Comparison of ENCODE assay signal across 23 cellular contexts in genomic region chr1:204962742-204963632, GRCh38.
DNase-seq lines count a peak whose midpoint lies in the region; ATAC-seq and TF ChIP-seq lines count a peak whose summit lies in the region.
"Had no signal": no experiment of that assay in that cellular context is flagged by ENCODE, and none has a peak within 500 bp of the region (broad histone marks: within the 10 kb centered on the region; RNA-seq: fewer than 3 reads in every experiment).

No MANE protein-coding gene starts in this region.

- no peaks in the 10 kb centered on the region for H3K4me1 ChIP-seq in neuronal stem cell (ENCODE audit: control insufficient read depth in 2 of 2, insufficient read depth in 1 of 2, low read depth in 1 of 2, low read length in 2 of 2)
- H3K4me1 ChIP-seq: upper lobe of left lung had no signal

- no peak overlapping the region for H2BK120ac ChIP-seq in neuronal stem cell (ENCODE audit: low read depth, low read length)

- peaks cover 8% of the 10 kb centered on the region for H3K27me3 ChIP-seq in CD4-positive, alpha-beta T cell (ENCODE audit: control insufficient read depth, insufficient read depth, low read length)
- H3K27me3 ChIP-seq in neuronal stem cell (ENCODE audit: control insufficient read depth in 3 of 3, insufficient read depth in 3 of 3, low read depth in 1 of 3, low read length in 3 of 3): no peaks in the 10 kb centered on the region
- H3K27me3 ChIP-seq: upper lobe of left lung had no signal

- H3K9ac ChIP-seq in neuronal stem cell (ENCODE audit: low read depth, low read length, poor library complexity): no peak overlapping the region
- H3K9ac ChIP-seq: SK-N-SH had no signal

- POLR2A ChIA-PET in CD4-positive, alpha-beta T cell (lab: Charles Lee): no interaction called here

- CTCF ChIA-PET in CD4-positive, alpha-beta T cell (lab: Charles Lee): no interaction called here

- H3K4me3 Mint-ChIP-seq in brain: peak overlapping the region in 1 of 5 experiments; percentile 2
- H3K4me3 Mint-ChIP-seq in CD4-positive, alpha-beta T cell: no peak overlapping the region
- H3K4me3 Mint-ChIP-seq: activated naive CD4-positive, alpha-beta T cell treated with anti-CD3 and anti-CD28 coated beads, Interleukin-2, amount 50 U/mL, for 24 hours; activated T-helper 1 cell treated with anti-CD3 and anti-CD28 coated beads, Interleukin-12 subunit alpha, Interleukin-12 subunit beta, Interleukin-2, Interleukin-4 antibody, amounts not matched to agents 30 ng/mL and 10 ng/mL and 1 ng/mL, durations not matched to agents 14 hours and 24 hours and 36 hours; dendritic cell treated with granulocyte-macrophage colony-stimulating factor and Interleukin-4, amounts not matched to agents 40 ng/mL and 50 ng/mL, for 4 days had no signal

- no peak overlapping the region for H2BK15ac ChIP-seq in neuronal stem cell (ENCODE audit: low read length)

- no peak overlapping the region for H2BK12ac ChIP-seq in neuronal stem cell (ENCODE audit: low read length)

- no peaks in the 10 kb centered on the region for H3K9me3 ChIP-seq in CD4-positive, alpha-beta T cell (ENCODE audit: control insufficient read depth, low read length)
- H3K9me3 ChIP-seq in neuronal stem cell (replicated peaks in 1 of 2; ENCODE audit: control insufficient read depth in 2 of 2, insufficient read depth in 1 of 2, low read depth in 1 of 2, low read length in 2 of 2): no peaks in the 10 kb centered on the region
- H3K9me3 ChIP-seq: neutrophil, psoas muscle, SK-N-SH, upper lobe of left lung had no signal

- H4K91ac ChIP-seq in neuronal stem cell (ENCODE audit: low read depth, low read length, poor library complexity): no peak overlapping the region

- peak; percentile 32 for DNase-seq in NCI-H1694 (lab: John Stamatoyannopoulos, UW)
- no peak for DNase-seq in NCI-H1694 treated with DMSO at 0.1 percent for 48 hours (lab: John Stamatoyannopoulos, UW)
- peak; percentile 76 to 78 for DNase-seq in NCI-H526 (lab: John Stamatoyannopoulos, UW)
- DNase-seq in pons (ENCODE audit: low spot score): peak; percentile 57
- DNase-seq in CD4-positive, alpha-beta T cell: no peak
- DNase-seq in AG20443 (ENCODE audit: low spot score): no peak
- no peak for DNase-seq in neuronal stem cell (ENCODE audit: low spot score)
- DNase-seq: activated CD4-positive, alpha-beta T cell treated with anti-CD3 and anti-CD28 coated beads, Interleukin-2, amount 50 U/mL, for 1 hour; caudate nucleus; GOT3; KBM-7; NCI-H187 treated with DMSO at 0.1 percent for 48 hours; NCI-H226; psoas muscle; SK-N-SH; upper lobe of left lung had no signal

- no CpG with 5 or more reads among the region's 6 CpGs for WGBS in neuronal stem cell (ENCODE audit: extremely low coverage in 2 of 2, insufficient read length in 2 of 2, insufficient replicate concordance in 1 of 2), 2 donors

- H3K18ac ChIP-seq in neuronal stem cell (ENCODE audit: low read length): no peak overlapping the region

- intact Hi-C loops in CD4-positive, alpha-beta T cell (cut with DNase I, micrococcal nuclease): no loop called here

- no peak overlapping the region for H3K4ac ChIP-seq in neuronal stem cell (ENCODE audit: low read length)

- TF ChIP-seq CTCF in brain (conservative IDR thresholded peaks at IDR 0.05): no peak
- no peak for TF ChIP-seq CTCF in CD4-positive, alpha-beta T cell (IDR thresholded peaks at IDR 0.05)

- no peak overlapping the region for H3K27ac ChIP-seq in CD4-positive, alpha-beta T cell (ENCODE audit: low read depth, low read length)
- H3K27ac ChIP-seq in neuronal stem cell (replicated peaks; ENCODE audit: low read length): no peak overlapping the region
- H3K27ac ChIP-seq: 22Rv1, neutrophil, psoas muscle, RWPE1, upper lobe of left lung had no signal

- H3K27me3 Mint-ChIP-seq in brain: peaks cover 3% of the 10 kb centered on the region
- peaks cover 43% of the 10 kb centered on the region for H3K27me3 Mint-ChIP-seq in CD4-positive, alpha-beta T cell

- no peaks in the 10 kb centered on the region for H3K36me3 ChIP-seq in neuronal stem cell (replicated peaks in 1 of 2; ENCODE audit: control insufficient read depth in 2 of 2, insufficient read depth in 2 of 2, low read length in 2 of 2)
- H3K36me3 ChIP-seq: neutrophil, upper lobe of left lung had no signal

- no peak overlapping the region for H2AK5ac ChIP-seq in neuronal stem cell (ENCODE audit: low read depth, low read length)

- H3K79me1 ChIP-seq in neuronal stem cell (ENCODE audit: low read depth, low read length): no peaks in the 10 kb centered on the region

- no peaks in the 10 kb centered on the region for H3K9me3 Mint-ChIP-seq in brain
- no peaks in the 10 kb centered on the region for H3K9me3 Mint-ChIP-seq in CD4-positive, alpha-beta T cell
- H3K9me3 Mint-ChIP-seq: activated naive CD4-positive, alpha-beta T cell treated with anti-CD3 and anti-CD28 coated beads, Interleukin-2, amount 50 U/mL, for 24 hours; activated T-helper 1 cell treated with anti-CD3 and anti-CD28 coated beads, Interleukin-12 subunit alpha, Interleukin-12 subunit beta, Interleukin-2, Interleukin-4 antibody, amounts not matched to agents 30 ng/mL and 10 ng/mL and 1 ng/mL, durations not matched to agents 14 hours and 24 hours and 36 hours; dendritic cell treated with granulocyte-macrophage colony-stimulating factor and Interleukin-4, amounts not matched to agents 40 ng/mL and 50 ng/mL, for 4 days had no signal

- peak overlapping the region in 4 of 5 experiments; percentile 4 to 74 (median 35) for H3K27ac Mint-ChIP-seq in brain
- H3K27ac Mint-ChIP-seq in CD4-positive, alpha-beta T cell: no peak overlapping the region
- H3K27ac Mint-ChIP-seq: activated naive CD4-positive, alpha-beta T cell treated with anti-CD3 and anti-CD28 coated beads, Interleukin-2, amount 50 U/mL, for 24 hours; activated T-helper 1 cell treated with anti-CD3 and anti-CD28 coated beads, Interleukin-12 subunit alpha, Interleukin-12 subunit beta, Interleukin-2, Interleukin-4 antibody, amounts not matched to agents 30 ng/mL and 10 ng/mL and 1 ng/mL, durations not matched to agents 14 hours and 24 hours and 36 hours; dendritic cell treated with granulocyte-macrophage colony-stimulating factor and Interleukin-4, amounts not matched to agents 40 ng/mL and 50 ng/mL, for 4 days had no signal

- peaks cover 5% of the 10 kb centered on the region for H3K36me3 Mint-ChIP-seq in brain
- no peaks in the 10 kb centered on the region for H3K36me3 Mint-ChIP-seq in CD4-positive, alpha-beta T cell (ENCODE audit: low read depth)

- H2AFZ ChIP-seq in neuronal stem cell (ENCODE audit: low read length): no peak overlapping the region

- no peak overlapping the region for H3K4me2 ChIP-seq in neuronal stem cell (ENCODE audit: insufficient read depth, low read length, poor library complexity, severe bottlenecking)
- H3K4me2 ChIP-seq: SK-N-SH had no signal

- H2BK5ac ChIP-seq in neuronal stem cell (ENCODE audit: low read length): no peak overlapping the region

- H4K8ac ChIP-seq in neuronal stem cell (ENCODE audit: low read depth, low read length): no peak overlapping the region

- H3K23ac ChIP-seq in neuronal stem cell (ENCODE audit: low read depth, low read length, poor library complexity): no peak overlapping the region

- no peak for ATAC-seq in CD4-positive, alpha-beta T cell (ENCODE audit: poor library complexity)
- ATAC-seq: psoas muscle had no signal

- no peak overlapping the region for H3K4me3 ChIP-seq in neuronal stem cell (ENCODE audit: low read length in 2 of 2)
- H3K4me3 ChIP-seq: psoas muscle, upper lobe of left lung had no signal

- no peak overlapping the region for H3K14ac ChIP-seq in neuronal stem cell (ENCODE audit: low read length)

- H3K4me1 Mint-ChIP-seq in brain: peaks cover 38% of the 10 kb centered on the region
- no peaks in the 10 kb centered on the region for H3K4me1 Mint-ChIP-seq in CD4-positive, alpha-beta T cell (ENCODE audit: low read depth)
- H3K4me1 Mint-ChIP-seq: activated naive CD4-positive, alpha-beta T cell treated with anti-CD3 and anti-CD28 coated beads, Interleukin-2, amount 50 U/mL, for 24 hours had no signal

Comparison
In these comparisons a context has a peak if more than half of its experiments do, and no peak if none do; other contexts are left out.
1. DNase-seq: peak in NCI-H1694 (single experiment), NCI-H526 (2 of 2) and pons (single experiment); none in NCI-H1694 treated with DMSO at 0.1 percent for 48 hours (single experiment), CD4-positive, alpha-beta T cell (0 of 10), AG20443 (single experiment) and neuronal stem cell (single experiment).